Comparison of ENCODE assay signal across 1 cellular context in the genomic region with DNA sequence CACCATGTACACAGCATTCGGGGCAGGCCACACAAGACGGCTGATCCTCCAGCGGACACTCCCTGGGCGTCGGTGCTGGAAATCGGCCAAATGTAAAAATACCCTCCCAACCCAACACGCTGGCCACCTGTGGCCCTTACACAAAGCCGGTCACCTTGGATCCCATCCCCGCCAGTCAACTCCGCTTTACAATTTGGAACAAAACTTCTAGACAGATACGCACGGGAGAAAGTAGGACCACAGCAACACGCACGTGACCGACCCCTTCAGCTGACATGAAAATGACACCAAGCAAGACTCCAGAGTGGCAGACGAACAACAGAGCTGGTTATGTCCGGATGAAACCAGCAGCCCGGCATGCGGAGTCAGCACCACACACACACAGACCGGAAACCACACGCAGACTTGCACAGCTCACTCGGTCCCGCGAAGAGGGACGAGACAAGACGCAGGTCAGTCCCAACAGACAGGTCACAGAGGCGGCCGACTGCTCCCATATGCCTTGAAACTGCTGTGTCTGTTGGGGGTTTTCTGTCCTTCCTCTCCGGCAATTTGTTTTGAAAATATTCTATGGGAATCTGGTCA.
TF ChIP-seq lines count a peak whose summit lies in the region.

No MANE protein-coding gene starts in this region.

TF ChIP-seq in HepG2, 621 proteins besides CTCF, POLR2A, EP300 and RAD21 (continued from another document):
- TF ChIP-seq, protein P1, sequence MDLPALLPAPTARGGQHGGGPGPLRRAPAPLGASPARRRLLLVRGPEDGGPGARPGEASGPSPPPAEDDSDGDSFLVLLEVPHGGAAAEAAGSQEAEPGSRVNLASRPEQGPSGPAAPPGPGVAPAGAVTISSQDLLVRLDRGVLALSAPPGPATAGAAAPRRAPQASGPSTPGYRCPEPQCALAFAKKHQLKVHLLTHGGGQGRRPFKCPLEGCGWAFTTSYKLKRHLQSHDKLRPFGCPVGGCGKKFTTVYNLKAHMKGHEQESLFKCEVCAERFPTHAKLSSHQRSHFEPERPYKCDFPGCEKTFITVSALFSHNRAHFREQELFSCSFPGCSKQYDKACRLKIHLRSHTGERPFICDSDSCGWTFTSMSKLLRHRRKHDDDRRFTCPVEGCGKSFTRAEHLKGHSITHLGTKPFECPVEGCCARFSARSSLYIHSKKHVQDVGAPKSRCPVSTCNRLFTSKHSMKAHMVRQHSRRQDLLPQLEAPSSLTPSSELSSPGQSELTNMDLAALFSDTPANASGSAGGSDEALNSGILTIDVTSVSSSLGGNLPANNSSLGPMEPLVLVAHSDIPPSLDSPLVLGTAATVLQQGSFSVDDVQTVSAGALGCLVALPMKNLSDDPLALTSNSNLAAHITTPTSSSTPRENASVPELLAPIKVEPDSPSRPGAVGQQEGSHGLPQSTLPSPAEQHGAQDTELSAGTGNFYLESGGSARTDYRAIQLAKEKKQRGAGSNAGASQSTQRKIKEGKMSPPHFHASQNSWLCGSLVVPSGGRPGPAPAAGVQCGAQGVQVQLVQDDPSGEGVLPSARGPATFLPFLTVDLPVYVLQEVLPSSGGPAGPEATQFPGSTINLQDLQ (CRISPR knock-in tag; IDR thresholded peaks at IDR 0.05): no peak
- TF ChIP-seq PHF5A (CRISPR knock-in tag; IDR thresholded peaks at IDR 0.05; ENCODE audit: low read depth, unreplicated experiment) (no peak), ZNF775 (CRISPR knock-in tag; IDR thresholded peaks at IDR 0.05; ENCODE audit: borderline replicate concordance) (no peak), SYNCRIP (IDR thresholded peaks at IDR 0.05; ENCODE audit: insufficient read depth, low read depth, low read length) (no peak), ZNF274 (CRISPR knock-in tag; IDR thresholded peaks at IDR 0.05) (no peak), ZNF766 (CRISPR knock-in tag; IDR thresholded peaks at IDR 0.05; ENCODE audit: borderline replicate concordance) (no peak), HNF4A (CRISPR knock-in tag; IDR thresholded peaks at IDR 0.05) (no peak), NFE2L1 (CRISPR knock-in tag; IDR thresholded peaks at IDR 0.05; ENCODE audit: borderline replicate concordance) (no peak), SALL2 (CRISPR knock-in tag; IDR thresholded peaks at IDR 0.05) (no peak), KLF9 (CRISPR knock-in tag; IDR thresholded peaks at IDR 0.05; ENCODE audit: low read depth) (no peak), CHCHD3 (CRISPR knock-in tag; IDR thresholded peaks at IDR 0.05) (no peak), KAT2B (IDR thresholded peaks at IDR 0.05; ENCODE audit: borderline replicate concordance, low read depth, low read length) (no peak), CBX1 (IDR thresholded peaks at IDR 0.05; ENCODE audit: low read depth) (no peak)
- TF ChIP-seq, protein P2, sequence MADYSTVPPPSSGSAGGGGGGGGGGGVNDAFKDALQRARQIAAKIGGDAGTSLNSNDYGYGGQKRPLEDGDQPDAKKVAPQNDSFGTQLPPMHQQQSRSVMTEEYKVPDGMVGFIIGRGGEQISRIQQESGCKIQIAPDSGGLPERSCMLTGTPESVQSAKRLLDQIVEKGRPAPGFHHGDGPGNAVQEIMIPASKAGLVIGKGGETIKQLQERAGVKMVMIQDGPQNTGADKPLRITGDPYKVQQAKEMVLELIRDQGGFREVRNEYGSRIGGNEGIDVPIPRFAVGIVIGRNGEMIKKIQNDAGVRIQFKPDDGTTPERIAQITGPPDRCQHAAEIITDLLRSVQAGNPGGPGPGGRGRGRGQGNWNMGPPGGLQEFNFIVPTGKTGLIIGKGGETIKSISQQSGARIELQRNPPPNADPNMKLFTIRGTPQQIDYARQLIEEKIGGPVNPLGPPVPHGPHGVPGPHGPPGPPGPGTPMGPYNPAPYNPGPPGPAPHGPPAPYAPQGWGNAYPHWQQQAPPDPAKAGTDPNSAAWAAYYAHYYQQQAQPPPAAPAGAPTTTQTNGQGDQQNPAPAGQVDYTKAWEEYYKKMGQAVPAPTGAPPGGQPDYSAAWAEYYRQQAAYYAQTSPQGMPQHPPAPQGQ (CRISPR knock-in tag; IDR thresholded peaks at IDR 0.05; ENCODE audit: borderline replicate concordance): no peak
- TF ChIP-seq, protein P3, sequence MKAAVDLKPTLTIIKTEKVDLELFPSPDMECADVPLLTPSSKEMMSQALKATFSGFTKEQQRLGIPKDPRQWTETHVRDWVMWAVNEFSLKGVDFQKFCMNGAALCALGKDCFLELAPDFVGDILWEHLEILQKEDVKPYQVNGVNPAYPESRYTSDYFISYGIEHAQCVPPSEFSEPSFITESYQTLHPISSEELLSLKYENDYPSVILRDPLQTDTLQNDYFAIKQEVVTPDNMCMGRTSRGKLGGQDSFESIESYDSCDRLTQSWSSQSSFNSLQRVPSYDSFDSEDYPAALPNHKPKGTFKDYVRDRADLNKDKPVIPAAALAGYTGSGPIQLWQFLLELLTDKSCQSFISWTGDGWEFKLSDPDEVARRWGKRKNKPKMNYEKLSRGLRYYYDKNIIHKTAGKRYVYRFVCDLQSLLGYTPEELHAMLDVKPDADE (CRISPR knock-in tag; IDR thresholded peaks at IDR 0.05): no peak
- TF ChIP-seq, protein P4, sequence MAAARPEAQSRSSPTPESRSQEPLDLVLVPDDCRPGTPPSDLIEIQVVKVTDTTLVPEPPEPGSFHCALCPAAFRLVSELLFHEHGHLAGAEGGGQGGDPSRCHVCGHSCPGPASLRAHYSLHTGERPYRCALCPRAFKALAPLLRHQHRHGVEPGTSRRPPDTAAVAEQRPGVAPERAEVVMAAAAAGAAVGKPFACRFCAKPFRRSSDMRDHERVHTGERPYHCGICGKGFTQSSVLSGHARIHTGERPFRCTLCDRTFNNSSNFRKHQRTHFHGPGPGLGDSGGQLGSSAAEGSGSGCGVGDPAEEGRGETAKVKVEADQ (CRISPR knock-in tag; IDR thresholded peaks at IDR 0.05; ENCODE audit: borderline replicate concordance): no peak
